In genomic region chr1:16196139-16196538, GRCh38 we compare ENCODE assay signal across 2 cellular contexts. TPM values are rescaled to one million over a fixed set of nuclear protein-coding genes. Genes with fewer than 3 reads are reported as not detected.
"Had no signal": no experiment of that assay in that cellular context is flagged by ENCODE, and none has a peak within 500 bp of the region (broad histone marks: within the 10 kb centered on the region; RNA-seq: fewer than 3 reads in every experiment).

No MANE protein-coding gene starts in this region.

RNA-seq across cellular contexts. Expression of gene ARHGEF19, which starts 16.3 kb away (rescaled TPM):
- total RNA-seq: HT1080 had no signal

RNA-seq across cellular contexts. Expression of gene EPHA2, which starts 40.3 kb away (rescaled TPM):
- polyA plus RNA-seq: IgD-negative memory B cell had no signal
